In genomic region chr5:138753794-138754698, GRCh38 we compare ENCODE assay signal across 8 cellular contexts. TPM values are rescaled to one million over a fixed set of nuclear protein-coding genes. Genes with fewer than 3 reads are reported as not detected.
DNase-seq lines count a peak whose midpoint lies in the region; ATAC-seq and TF ChIP-seq lines count a peak whose summit lies in the region.

No MANE protein-coding gene starts in this region.

- peak; percentile 3 for ATAC-seq in HG02798 (IDR thresholded peaks at IDR 0.05; ENCODE audit: poor library complexity, unreplicated experiment)
- no peak for ATAC-seq in GM21786 (IDR thresholded peaks at IDR 0.05; ENCODE audit: unreplicated experiment)

- DNase-seq in Daoy (ENCODE audit: low read depth): peak; percentile 92
- peak; percentile 45 for DNase-seq in NCI-H510A treated with DMSO at 0.1 percent for 48 hours (lab: John Stamatoyannopoulos, UW)
- peak; percentile 79 for DNase-seq in activated CD8-positive, alpha-beta memory T cell treated with anti-CD3 and anti-CD28 coated beads, Interleukin-2, amount 50 U/mL, for 48 hours
- peak; percentile 90 to 97 for DNase-seq in erythroblast (lab: John Stamatoyannopoulos, UW)
- peak; percentile 65 for DNase-seq in midbrain (lab: John Stamatoyannopoulos, UW)
- peak; percentile 18 for DNase-seq in stimulated activated CD8-positive, alpha-beta memory T cell treated with anti-CD3 and anti-CD28 coated beads, Interleukin-4, amount 100 ng/mL, for 4 hours (ENCODE audit: low read depth in 2 of 2, low spot score in 1 of 2)

- TF ChIP-seq POLR2A in erythroblast (IDR thresholded peaks at IDR 0.05; ENCODE audit: low read length): no peak

RNA-seq across cellular contexts. Expression of gene CTNNA1, which starts 0.8 kb away (rescaled TPM):
- total RNA-seq in Daoy (2014; rRNA removed; shearing (Covaris generic)): 255 and 285 TPM in 2 replicates

Comparison
In these comparisons a context has a peak if more than half of its experiments do, and no peak if none do; other contexts are left out.
1. DNase-seq: peak in every context shown above with its lines; median percentile 94 in erythroblast; 92 in Daoy; 79 in activated CD8-positive, alpha-beta memory T cell treated with anti-CD3 and anti-CD28 coated beads, Interleukin-2, amount 50 U/mL, for 48 hours; 65 in midbrain; 45 in NCI-H510A treated with DMSO at 0.1 percent for 48 hours; 18 in stimulated activated CD8-positive, alpha-beta memory T cell treated with anti-CD3 and anti-CD28 coated beads, Interleukin-4, amount 100 ng/mL, for 4 hours.